Comparison of ENCODE assay signal across 2 cellular contexts in the genomic region with DNA sequence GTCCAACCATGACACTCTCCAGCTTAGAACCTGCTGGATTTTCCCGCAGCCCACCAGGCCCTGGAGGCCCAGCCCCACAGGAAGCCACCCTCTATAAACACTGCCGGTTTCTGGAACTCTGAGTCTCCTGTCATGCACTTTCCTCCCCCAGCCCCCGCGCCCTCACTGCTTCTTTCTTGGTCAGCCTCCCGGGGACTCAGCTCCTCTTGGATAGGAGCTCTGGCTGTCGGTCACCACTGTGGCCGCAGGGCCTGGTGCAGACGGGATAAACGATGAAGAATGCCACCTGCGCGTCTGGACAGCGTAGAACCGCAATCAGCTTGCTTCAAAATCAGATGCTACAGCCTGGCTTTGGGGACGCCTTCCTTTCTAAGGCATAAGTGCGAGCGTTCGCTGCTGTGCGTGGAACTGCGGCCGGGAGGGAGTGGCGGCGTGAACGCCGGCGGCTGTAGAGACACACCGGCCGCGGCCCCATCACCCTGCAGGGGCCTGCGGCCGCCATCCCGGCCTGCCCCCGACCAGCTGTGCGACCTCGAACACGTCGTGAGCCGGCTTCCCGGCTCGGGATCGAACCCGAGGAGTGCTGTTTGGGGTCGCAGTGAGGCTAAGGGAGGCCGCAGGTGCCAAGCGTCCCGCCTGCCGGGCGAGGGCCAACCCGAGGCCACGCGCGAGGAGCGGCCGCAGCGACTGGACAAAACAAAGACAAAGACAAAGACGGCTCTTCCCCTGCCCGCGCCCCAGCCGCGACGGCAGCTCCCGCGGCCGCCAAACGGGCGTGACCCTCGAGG.
TF ChIP-seq lines count a peak whose summit lies in the region.

No MANE protein-coding gene starts in this region.

TF ChIP-seq in SK-N-SH, 30 proteins besides CTCF, POLR2A, EP300 and RAD21:
- TF ChIP-seq TCF12 (IDR thresholded peaks at IDR 0.05): no peak
- TF ChIP-seq CHD2 (IDR thresholded peaks at IDR 0.05; ENCODE audit: low read length, partially characterized antibody): no peak
- TF ChIP-seq, protein P1, sequence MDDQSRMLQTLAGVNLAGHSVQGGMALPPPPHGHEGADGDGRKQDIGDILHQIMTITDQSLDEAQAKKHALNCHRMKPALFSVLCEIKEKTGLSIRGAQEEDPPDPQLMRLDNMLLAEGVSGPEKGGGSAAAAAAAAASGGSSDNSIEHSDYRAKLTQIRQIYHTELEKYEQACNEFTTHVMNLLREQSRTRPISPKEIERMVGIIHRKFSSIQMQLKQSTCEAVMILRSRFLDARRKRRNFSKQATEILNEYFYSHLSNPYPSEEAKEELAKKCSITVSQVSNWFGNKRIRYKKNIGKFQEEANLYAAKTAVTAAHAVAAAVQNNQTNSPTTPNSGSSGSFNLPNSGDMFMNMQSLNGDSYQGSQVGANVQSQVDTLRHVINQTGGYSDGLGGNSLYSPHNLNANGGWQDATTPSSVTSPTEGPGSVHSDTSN (IDR thresholded peaks at IDR 0.05): 0 out of 2 replicates have a peak, but pooled peaks have one; percentile 19
- peak; percentile 47; the same call in 1 of the 2 replicates for TF ChIP-seq MXI1 (IDR thresholded peaks at IDR 0.05; ENCODE audit: low read depth, low read length)
- TF ChIP-seq FOSL2 (IDR thresholded peaks at IDR 0.05; ENCODE audit: borderline replicate concordance, low read depth): no peak

TF ChIP-seq in endothelial cell of umbilical vein, 7 proteins besides CTCF, POLR2A, EP300 and RAD21:
- no peak for TF ChIP-seq FOS (IDR thresholded peaks at IDR 0.05; ENCODE audit: borderline replicate concordance, insufficient read depth, low read length)
- TF ChIP-seq POLR2AphosphoS5 (IDR thresholded peaks at IDR 0.05; ENCODE audit: insufficient read depth, low read depth, low read length): no peak
- TF ChIP-seq GATA2 (IDR thresholded peaks at IDR 0.05; ENCODE audit: insufficient read depth, insufficient read length, low read depth, low read length): no peak
- no peak for TF ChIP-seq MYC (IDR thresholded peaks at IDR 0.05; ENCODE audit: low read depth, low read length)
- TF ChIP-seq EZH2 (IDR thresholded peaks at IDR 0.05; ENCODE audit: borderline replicate concordance, low read depth, low read length, severe bottlenecking): no peak
- TF ChIP-seq, protein P2, sequence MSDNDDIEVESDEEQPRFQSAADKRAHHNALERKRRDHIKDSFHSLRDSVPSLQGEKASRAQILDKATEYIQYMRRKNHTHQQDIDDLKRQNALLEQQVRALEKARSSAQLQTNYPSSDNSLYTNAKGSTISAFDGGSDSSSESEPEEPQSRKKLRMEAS (IDR thresholded peaks at IDR 0.05; ENCODE audit: insufficient read depth, insufficient read length): no peak
- TF ChIP-seq JUN (IDR thresholded peaks at IDR 0.05; ENCODE audit: borderline replicate concordance, insufficient read depth, insufficient read length, low read depth): no peak
